1 cellular context compared by ENCODE assay signal in the genomic region with DNA sequence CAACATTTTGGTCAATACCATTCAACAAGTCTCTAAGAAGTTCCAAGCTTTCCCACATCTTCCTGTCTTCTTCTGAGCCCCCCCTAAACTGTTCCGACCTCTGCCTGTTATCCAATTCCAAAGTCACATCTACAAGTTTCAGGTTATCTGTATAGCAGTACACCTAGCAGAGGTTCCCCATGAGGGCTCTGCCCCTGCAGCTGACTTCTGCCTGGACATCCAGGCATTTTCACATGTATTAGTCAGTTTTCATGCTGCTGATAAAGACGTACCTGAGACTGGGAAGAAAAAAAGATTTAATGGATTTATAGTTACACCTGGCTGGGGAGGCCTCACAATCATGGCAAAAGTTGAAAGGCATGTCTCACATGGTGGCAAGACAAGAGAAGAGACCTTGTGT.
TF ChIP-seq lines count a peak whose summit lies in the region.

No MANE protein-coding gene starts in this region.

TF ChIP-seq in GM12878, 131 proteins besides CTCF, POLR2A, EP300 and RAD21:
- TF ChIP-seq CBX5 (IDR thresholded peaks at IDR 0.05; ENCODE audit: low read depth) = peak; percentile 50; the same call in 1 of the 2 replicates
- TF ChIP-seq SMAD1 (IDR thresholded peaks at IDR 0.05; ENCODE audit: low read depth, partially characterized antibody) = no peak
